Comparison of ENCODE assay signal across 10 cellular contexts in the genomic region with DNA sequence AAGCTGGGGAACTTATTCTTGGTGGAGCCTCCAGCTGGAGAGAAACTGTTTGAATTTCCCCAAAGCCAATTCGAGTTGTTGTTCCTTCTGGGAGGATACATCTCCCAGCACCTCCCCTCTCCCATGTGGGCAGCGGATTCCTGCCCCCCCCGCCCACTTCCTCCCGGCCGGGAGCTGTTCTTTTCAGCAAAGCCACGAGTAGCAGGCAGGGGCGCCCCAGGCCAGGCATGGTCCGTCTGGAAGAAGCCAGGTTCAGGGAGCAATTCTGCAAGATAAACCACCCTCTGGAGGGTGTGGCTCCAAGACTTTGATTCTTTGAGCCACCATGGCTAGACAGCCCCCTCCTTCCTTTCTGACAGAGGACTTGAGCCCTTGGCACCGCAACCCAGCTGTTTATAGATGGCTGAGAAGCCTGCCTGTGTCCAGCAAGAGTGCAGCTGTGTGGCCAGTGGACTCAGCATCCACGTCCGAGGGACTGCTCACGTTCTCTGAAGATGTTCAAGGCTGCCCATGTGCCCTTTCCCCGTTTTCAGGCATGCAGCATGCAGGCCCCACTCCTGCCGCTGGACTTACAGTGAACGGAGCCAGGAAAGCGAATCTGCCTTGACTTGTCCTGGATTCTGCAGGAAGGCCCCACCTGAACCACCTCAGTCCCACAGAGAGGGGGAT.
DNase-seq lines count a peak whose midpoint lies in the region; ATAC-seq and TF ChIP-seq lines count a peak whose summit lies in the region.
"Had no signal": no experiment of that assay in that cellular context is flagged by ENCODE, and none has a peak within 500 bp of the region (broad histone marks: within the 10 kb centered on the region; RNA-seq: fewer than 3 reads in every experiment).

No MANE protein-coding gene starts in this region.

- peak overlapping the region; percentile 77 for H3K4me2 ChIP-seq in IMR-90 (ENCODE audit: low read depth, low read length)

- no TSS peak for BruUV-seq in IMR-90 (replicated peaks; lab: Mats Ljungman, UMichigan)

- dilution Hi-C loops in IMR-90 (cut with HindIII; ENCODE audit: low sequenced_read_pairs, unreplicated experiment) = no loop called here

- no peak overlapping the region for H3K18ac ChIP-seq in IMR-90 (ENCODE audit: low read depth, low read length)

- H4K91ac ChIP-seq in IMR-90 (ENCODE audit: insufficient read depth, low read depth, low read length) = no peak overlapping the region

- no peak for TF ChIP-seq EP300 in tibial nerve (IDR thresholded peaks at IDR 0.05)

- ATAC-seq in IMR-90 (ENCODE audit: low read depth) = peak; percentile 91
- peak; percentile 71 for ATAC-seq in left lung

- H3K9me1 ChIP-seq in IMR-90 (ENCODE audit: insufficient read depth, low read length) = no peaks in the 10 kb centered on the region

- CTCF ChIA-PET in IMR-90 (lab: Yijun Ruan, JAX) = interaction anchor here (0.6 to 1.4 kb wide), 12 partner anchors 11 to 187 kb away, joined by 3 to 7 read pairs (median 4); no protein-coding TSS in a partner anchor

- TF ChIP-seq POLR2A in IMR-90 (IDR thresholded peaks at IDR 0.05; ENCODE audit: low read depth, low read length) = no peak
- TF ChIP-seq POLR2A in tibial nerve (IDR thresholded peaks at IDR 0.05) = no peak

- no peaks in the 10 kb centered on the region for H3K27me3 ChIP-seq in IMR-90 (ENCODE audit: control insufficient read depth, insufficient read depth, low read length)
- no peaks in the 10 kb centered on the region for H3K27me3 ChIP-seq in left lung
- no peaks in the 10 kb centered on the region for H3K27me3 ChIP-seq in tibial nerve

- TF ChIP-seq CTCF in IMR-90 (conservative IDR thresholded peaks at IDR 0.05; ENCODE audit: low read depth, low read length) (no peak; the same call in 1 of the 2 replicates), left lung (IDR thresholded peaks at IDR 0.05) (peak in 1 of 2 donors; percentile 20), tibial nerve (IDR thresholded peaks at IDR 0.05) (peak in 2 of 5 experiments; percentile 41 to 45)

- H2BK15ac ChIP-seq in IMR-90 (ENCODE audit: low read depth, low read length) = no peak overlapping the region

- peak overlapping the region; percentile 74 for H2AFZ ChIP-seq in IMR-90 (replicated peaks; ENCODE audit: low read length, poor library complexity)

- in situ Hi-C loops in IMR-90 (cut with MboI; ENCODE audit: low sequenced_read_pairs) = no loop called here

- peak overlapping the region in 1 of 2 experiments; percentile 44; a peak in 1 of 4 replicates for H4K8ac ChIP-seq in IMR-90 (ENCODE audit: low read depth in 2 of 2, low read length in 2 of 2)

- peak overlapping the region; percentile 22; the same call in 1 of the 2 replicates for H3K27ac ChIP-seq in IMR-90 (ENCODE audit: insufficient read depth, low read length)
- H3K27ac ChIP-seq in left lung = peak overlapping the region; percentile 57 to 73
- H3K27ac ChIP-seq in tibial nerve = peak overlapping the region in 3 of 4 donors; percentile 51 to 84 (median 79)

- no peak overlapping the region for H3K56ac ChIP-seq in IMR-90 (ENCODE audit: extremely low read depth, insufficient read depth, low read length)

- H3K9me3 ChIP-seq in IMR-90 (ENCODE audit: control insufficient read depth, insufficient read depth, low read length) (no peaks in the 10 kb centered on the region), left lung (no peaks in the 10 kb centered on the region), tibial nerve (no peaks in the 10 kb centered on the region)

- no peaks in the 10 kb centered on the region; the same call in 1 of the 2 replicates for H4K20me1 ChIP-seq in IMR-90 (ENCODE audit: insufficient read depth, low read length)

- H3K79me1 ChIP-seq in IMR-90 (ENCODE audit: low read depth in 1 of 2, low read length in 2 of 2) = no peaks in the 10 kb centered on the region

- H3K14ac ChIP-seq in IMR-90 (replicated peaks; ENCODE audit: low read depth, low read length) = 0 out of 2 replicates have a peak overlapping the region, but pooled peaks have one; percentile 48

- no peak overlapping the region for H3K23ac ChIP-seq in IMR-90 (ENCODE audit: low read depth, low read length)

- H2BK5ac ChIP-seq in IMR-90 (ENCODE audit: low read depth, low read length, poor library complexity, severe bottlenecking) = no peak overlapping the region

- POLR2A ChIA-PET in IMR-90 (lab: Charles Lee; ENCODE audit: unreplicated experiment) = interaction anchor here (0.6 to 0.9 kb wide), 3 partner anchors 17 to 243 kb away, joined by 3 to 5 read pairs (median 3); no protein-coding TSS in a partner anchor

- TF ChIP-seq RAD21 in IMR-90 (IDR thresholded peaks at IDR 0.05; ENCODE audit: low read length) = peak; percentile 12; the same call in 1 of the 2 replicates

- intact Hi-C loops in IMR-90 (cut with micrococcal nuclease) = no loop called here
- intact Hi-C loops in left lung (cut with DNase I) = no loop called here

- no peak overlapping the region for H2AK9ac ChIP-seq in IMR-90 (replicated peaks; ENCODE audit: low read depth, low read length, poor library complexity)

- no peaks in the 10 kb centered on the region for H3K36me3 ChIP-seq in IMR-90 (ENCODE audit: control insufficient read depth, insufficient read depth, low read length)
- no peaks in the 10 kb centered on the region for H3K36me3 ChIP-seq in left lung
- no peaks in the 10 kb centered on the region for H3K36me3 ChIP-seq in tibial nerve

- H2BK120ac ChIP-seq in IMR-90 (ENCODE audit: low read depth, low read length) = no peak overlapping the region

- no peak overlapping the region for H2BK20ac ChIP-seq in IMR-90 (ENCODE audit: low read depth, low read length)

- 42% methylated on average over 6 of the region's 16 CpGs; no CpG with 5 or more reads in 1 of the 2 experiments for WGBS in IMR-90 (ENCODE audit: extremely low coverage in 2 of 2, insufficient read length in 1 of 2), 2 experiments
- WGBS in tibial nerve, 2 donors = 15 to 33% methylated on average over 14 to 16 of the region's 16 CpGs

- no peak overlapping the region for H3K4ac ChIP-seq in IMR-90 (ENCODE audit: low read depth, low read length)

- no peak overlapping the region for H2AK5ac ChIP-seq in IMR-90 (ENCODE audit: low read depth, low read length)

- peak overlapping the region; percentile 45 for H3K4me3 ChIP-seq in IMR-90 (ENCODE audit: insufficient read depth, low read depth, low read length)
- peak overlapping the region; percentile 2 to 16 for H3K4me3 ChIP-seq in left lung
- peak overlapping the region; percentile 16 to 48 (median 40) for H3K4me3 ChIP-seq in tibial nerve

- DNase-seq in IMR-90 (peak; percentile 24), dedifferentiated amniotic fluid mesenchymal stem cell (ENCODE audit: extremely low spot score) (peak; percentile 25), left lung (peak in 1 of 2 donors; percentile 67), tibial nerve (ENCODE audit: low spot score in 2 of 2) (peak in 1 of 2 donors; percentile 33), cerebellum (ENCODE audit: low spot score) (no peak), Ammon's horn (ENCODE audit: low spot score) (no peak), NCI-H2107 (lab: John Stamatoyannopoulos, UW) (no peak)
- DNase-seq in stimulated activated CD4-positive, alpha-beta T cell treated with anti-CD3 and anti-CD28 coated beads, Interleukin-1b, Interleukin-23, amount 100 ng/mL, for 48 hours = no peak
- DNase-seq: activated naive CD8-positive, alpha-beta T cell treated with anti-CD3 and anti-CD28 coated beads, Interleukin-2, amount 10 ng/mL, durations not matched to agents 7 days and 5 days; NCI-H2029 had no signal

- H3K4me1 ChIP-seq in IMR-90 (ENCODE audit: control insufficient read depth, insufficient read depth, low read length) (peaks cover 7% of the 10 kb centered on the region; the same call in 1 of the 2 replicates), left lung (peaks cover 0 to 14% of the 10 kb centered on the region in 2 donors), tibial nerve (peaks cover 0 to 19% (median 10%) of the 10 kb centered on the region in 4 donors)

- H4K5ac ChIP-seq in IMR-90 (ENCODE audit: low read depth, low read length) = no peak overlapping the region

- H3K9ac ChIP-seq in IMR-90 (ENCODE audit: low read depth, low read length) = 0 out of 2 replicates have a peak overlapping the region, but pooled peaks have one; percentile 18

TF ChIP-seq in IMR-90, 13 proteins besides CTCF, POLR2A, EP300 and RAD21:
- TF ChIP-seq BHLHE40 (IDR thresholded peaks at IDR 0.05; ENCODE audit: low read depth, low read length) (no peak), SMC3 (IDR thresholded peaks at IDR 0.05; ENCODE audit: low read depth, low read length) (no peak), MXI1 (IDR thresholded peaks at IDR 0.05; ENCODE audit: borderline replicate concordance, low read depth, low read length) (no peak), RCOR1 (IDR thresholded peaks at IDR 0.05; ENCODE audit: insufficient replicate concordance, low read length) (no peak), USF2 (IDR thresholded peaks at IDR 0.05; ENCODE audit: low read depth, low read length) (no peak), FOS (IDR thresholded peaks at IDR 0.05; ENCODE audit: low read depth, low read length) (no peak), MAFK (IDR thresholded peaks at IDR 0.05; ENCODE audit: low read depth, low read length) (no peak), CHD1 (IDR thresholded peaks at IDR 0.05; ENCODE audit: low read depth, low read length) (no peak), CEBPB (IDR thresholded peaks at IDR 0.05; ENCODE audit: low read depth, low read length) (no peak), NFE2L2 (IDR thresholded peaks at IDR 0.05; ENCODE audit: low read depth, low read length) (no peak), MAZ (IDR thresholded peaks at IDR 0.05; ENCODE audit: borderline replicate concordance, low read depth, low read length) (no peak), RFX5 (IDR thresholded peaks at IDR 0.05; ENCODE audit: low read depth, low read length) (no peak)
- TF ChIP-seq, protein P1, sequence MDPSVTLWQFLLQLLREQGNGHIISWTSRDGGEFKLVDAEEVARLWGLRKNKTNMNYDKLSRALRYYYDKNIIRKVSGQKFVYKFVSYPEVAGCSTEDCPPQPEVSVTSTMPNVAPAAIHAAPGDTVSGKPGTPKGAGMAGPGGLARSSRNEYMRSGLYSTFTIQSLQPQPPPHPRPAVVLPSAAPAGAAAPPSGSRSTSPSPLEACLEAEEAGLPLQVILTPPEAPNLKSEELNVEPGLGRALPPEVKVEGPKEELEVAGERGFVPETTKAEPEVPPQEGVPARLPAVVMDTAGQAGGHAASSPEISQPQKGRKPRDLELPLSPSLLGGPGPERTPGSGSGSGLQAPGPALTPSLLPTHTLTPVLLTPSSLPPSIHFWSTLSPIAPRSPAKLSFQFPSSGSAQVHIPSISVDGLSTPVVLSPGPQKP (IDR thresholded peaks at IDR 0.05; ENCODE audit: borderline replicate concordance, low read depth, low read length) = no peak
TF ChIP-seq in IMR-90: peak in this region for 0.

Comparison
In these comparisons a context has a peak if more than half of its experiments do, and no peak if none do; other contexts are left out.
1. DNase-seq: peak in IMR-90 (single experiment) and dedifferentiated amniotic fluid mesenchymal stem cell (single experiment); none in cerebellum (single experiment), Ammon's horn (single experiment), NCI-H2107 (single experiment) and stimulated activated CD4-positive, alpha-beta T cell treated with anti-CD3 and anti-CD28 coated beads, Interleukin-1b, Interleukin-23, amount 100 ng/mL, for 48 hours (single experiment).
2. H3K27ac ChIP-seq: peak in every context shown above with its lines; median percentile 79 in tibial nerve; 65 in left lung; 22 in IMR-90.
3. Peak in every context shown above with its lines, with median percentiles within 50 percentile points of each other: H3K4me3 ChIP-seq.